In the genomic region with DNA sequence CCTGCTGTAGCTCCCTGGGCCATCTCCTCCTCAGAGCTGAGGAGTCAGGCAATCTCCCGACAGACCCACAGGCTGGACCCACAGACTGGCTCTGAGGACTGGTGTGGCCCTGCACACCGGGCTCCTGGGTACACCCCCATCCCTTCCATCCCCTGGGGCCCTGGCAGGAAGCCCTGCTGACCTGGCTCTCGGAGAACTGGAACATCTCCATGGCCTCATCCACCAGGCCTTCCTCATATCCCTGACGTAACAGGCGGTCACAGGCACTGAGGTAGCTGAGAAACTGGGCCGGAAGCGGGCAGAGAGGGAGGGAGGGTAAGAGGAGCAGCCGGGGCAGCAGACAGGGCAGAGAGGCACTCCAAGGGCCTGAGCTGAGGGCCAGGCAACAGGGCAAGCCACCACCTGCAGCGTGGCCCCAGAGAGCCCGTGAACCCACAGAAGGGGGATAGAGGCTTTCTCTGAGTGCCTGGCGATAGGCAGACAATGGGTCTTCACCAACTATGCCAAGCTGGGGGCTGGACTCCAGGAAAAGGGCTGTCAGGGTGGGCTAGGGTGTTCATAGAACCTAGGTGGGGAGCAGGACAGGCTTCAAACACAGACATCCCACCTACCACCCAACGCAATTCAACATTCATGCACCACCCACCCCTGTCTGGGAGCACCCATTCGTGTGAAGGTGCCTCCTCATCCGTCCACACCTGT, we compare ENCODE assay signal across 20 cellular contexts. TPM values are rescaled to one million over a fixed set of nuclear protein-coding genes. Genes with fewer than 3 reads are reported as not detected.
DNase-seq lines count a peak whose midpoint lies in the region; ATAC-seq and TF ChIP-seq lines count a peak whose summit lies in the region.
"Had no signal": no experiment of that assay in that cellular context is flagged by ENCODE, and none has a peak within 500 bp of the region (broad histone marks: within the 10 kb centered on the region; RNA-seq: fewer than 3 reads in every experiment).

No MANE protein-coding gene starts in this region.

- H3K4me1 Mint-ChIP-seq in GM23338, result peaks cover under 1% of the 10 kb centered on the region; the same call in 2 of the 3 replicates
- H3K4me1 Mint-ChIP-seq: memory B cell had no signal

- no peaks in the 10 kb centered on the region for H3K9me2 ChIP-seq in GM23338 (ENCODE audit: insufficient read depth)

- DNase-seq in GM23338 (ENCODE audit: low spot score), result no peak
- DNase-seq in amniotic epithelial cell (ENCODE audit: low read depth), result peak; percentile 84
- peak; percentile 49 for DNase-seq in left cardiac atrium
- no peak for DNase-seq in prostate gland (ENCODE audit: low spot score)
- no peak for DNase-seq in GF-D8 (lab: John Stamatoyannopoulos, UW)
- DNase-seq in NCI-H510A (lab: John Stamatoyannopoulos, UW), result no peak
- no peak for DNase-seq in activated CD4-positive, alpha-beta T cell treated with anti-CD3 and anti-CD28 coated beads for 4 hours
- DNase-seq: activated CD4-positive, CD25-positive, alpha-beta regulatory T cell treated with anti-CD3 and anti-CD28 coated beads, Interleukin-2, amount 50 U/mL, for 72 hours; activated gamma-delta T cell treated with Interleukin-2 at 50 U/mL for 16 hours; AML-193; COR-L47; erythroblast; NCI-H1417 treated with DMSO at 0.1 percent for 48 hours; retina; SHP77; stimulated activated CD4-positive, alpha-beta T cell treated with anti-CD3 and anti-CD28 coated beads, Interleukin-1b, Interleukin-23, amount 100 ng/mL, for 48 hours had no signal

- TF ChIP-seq POLR2A in prostate gland (IDR thresholded peaks at IDR 0.05), result no peak

- no peak for TF ChIP-seq CTCF in GM23338 (conservative IDR thresholded peaks at IDR 0.05; ENCODE audit: low read depth in 2 of 2)
- no peak for TF ChIP-seq CTCF in prostate gland (IDR thresholded peaks at IDR 0.05)

- H3K79me2 ChIP-seq in GM23338 (replicated peaks; ENCODE audit: insufficient read depth), result no peaks in the 10 kb centered on the region

- ATAC-seq in GM23338 (no peak), left cardiac atrium (peak; percentile 45 to 57)

- H3K27me3 ChIP-seq in GM23338 (ENCODE audit: insufficient read depth) (no peaks in the 10 kb centered on the region), prostate gland (replicated peaks; ENCODE audit: insufficient read depth) (no peaks in the 10 kb centered on the region)
- H3K27me3 ChIP-seq: neural progenitor cell had no signal

- no peaks in the 10 kb centered on the region for H3K9me3 Mint-ChIP-seq in GM23338
- H3K9me3 Mint-ChIP-seq: dendritic cell treated with granulocyte-macrophage colony-stimulating factor and Interleukin-4, amounts not matched to agents 40 ng/mL and 50 ng/mL, for 4 days; memory B cell; neural progenitor cell had no signal

- H3K36me3 ChIP-seq in GM23338 (ENCODE audit: insufficient read depth) (no peaks in the 10 kb centered on the region), prostate gland (no peaks in the 10 kb centered on the region)
- H3K36me3 ChIP-seq: neural progenitor cell had no signal

- H3K36me3 Mint-ChIP-seq in GM23338 (ENCODE audit: low read depth), result no peaks in the 10 kb centered on the region

- H3K4me3 ChIP-seq in GM23338 (no peak overlapping the region), prostate gland (no peak overlapping the region)
- H3K4me3 ChIP-seq: neural progenitor cell had no signal

- WGBS in prostate gland, result 68% methylated on average over 14 of the region's 14 CpGs

- peaks cover 8% of the 10 kb centered on the region for H3K27me3 Mint-ChIP-seq in GM23338 (ENCODE audit: insufficient read depth, low read depth, poor library complexity)
- H3K27me3 Mint-ChIP-seq: dendritic cell treated with granulocyte-macrophage colony-stimulating factor and Interleukin-4, amounts not matched to agents 40 ng/mL and 50 ng/mL, for 4 days; memory B cell had no signal

- H3K4me1 ChIP-seq in GM23338 (ENCODE audit: insufficient read depth), result no peaks in the 10 kb centered on the region
- H3K4me1 ChIP-seq in prostate gland (replicated peaks), result no peaks in the 10 kb centered on the region

- H2AFZ ChIP-seq in GM23338, result no peak overlapping the region
- H2AFZ ChIP-seq: neural progenitor cell had no signal

- H3K27ac Mint-ChIP-seq in GM23338, result 0 out of 2 replicates have a peak overlapping the region, but pooled peaks have one; percentile 16
- H3K27ac Mint-ChIP-seq: dendritic cell treated with granulocyte-macrophage colony-stimulating factor and Interleukin-4, amounts not matched to agents 40 ng/mL and 50 ng/mL, for 4 days had no signal

- H3K27ac ChIP-seq in GM23338 (ENCODE audit: low read depth), result no peak overlapping the region
- H3K27ac ChIP-seq in prostate gland, result peak overlapping the region; percentile 47 to 53
- H3K27ac ChIP-seq: neural progenitor cell had no signal

- no peak overlapping the region for H3K4me2 ChIP-seq in GM23338
- H3K4me2 ChIP-seq: neural progenitor cell had no signal

- H3F3A ChIP-seq in GM23338 (replicated peaks; ENCODE audit: low read depth), result no peaks in the 10 kb centered on the region

- intact Hi-C loops in left cardiac atrium (cut with DNase I) (no loop called here), prostate gland (cut with DNase I) (no loop called here)

- H3K9me3 ChIP-seq in prostate gland, result no peaks in the 10 kb centered on the region

- H4K20me1 ChIP-seq in GM23338 (replicated peaks; ENCODE audit: insufficient read depth), result no peaks in the 10 kb centered on the region

- no peak overlapping the region for H3K4me3 Mint-ChIP-seq in GM23338
- H3K4me3 Mint-ChIP-seq: dendritic cell treated with granulocyte-macrophage colony-stimulating factor and Interleukin-4, amounts not matched to agents 40 ng/mL and 50 ng/mL, for 4 days; memory B cell; neural progenitor cell had no signal

TF ChIP-seq in GM23338, 12 proteins besides CTCF, POLR2A, EP300 and RAD21 (continues in another document):
- TF ChIP-seq EZH2 (IDR thresholded peaks at IDR 0.05; ENCODE audit: low read depth, unreplicated experiment) (no peak), CREB1 (CRISPR knock-in tag; IDR thresholded peaks at IDR 0.05; ENCODE audit: low read depth) (no peak), ZNF114 (CRISPR knock-in tag; IDR thresholded peaks at IDR 0.05) (no peak), JUNB (IDR thresholded peaks at IDR 0.05; ENCODE audit: unreplicated experiment) (no peak), NANOG (IDR thresholded peaks at IDR 0.05; ENCODE audit: borderline replicate concordance) (no peak)
- TF ChIP-seq, protein P1, sequence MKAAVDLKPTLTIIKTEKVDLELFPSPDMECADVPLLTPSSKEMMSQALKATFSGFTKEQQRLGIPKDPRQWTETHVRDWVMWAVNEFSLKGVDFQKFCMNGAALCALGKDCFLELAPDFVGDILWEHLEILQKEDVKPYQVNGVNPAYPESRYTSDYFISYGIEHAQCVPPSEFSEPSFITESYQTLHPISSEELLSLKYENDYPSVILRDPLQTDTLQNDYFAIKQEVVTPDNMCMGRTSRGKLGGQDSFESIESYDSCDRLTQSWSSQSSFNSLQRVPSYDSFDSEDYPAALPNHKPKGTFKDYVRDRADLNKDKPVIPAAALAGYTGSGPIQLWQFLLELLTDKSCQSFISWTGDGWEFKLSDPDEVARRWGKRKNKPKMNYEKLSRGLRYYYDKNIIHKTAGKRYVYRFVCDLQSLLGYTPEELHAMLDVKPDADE (IDR thresholded peaks at IDR 0.05), result no peak

RNA-seq across cellular contexts. Expression of a gene that starts 17.9 kb away (rescaled TPM):
- total RNA-seq in GM23338 (2014; rRNA removed; shearing (Covaris generic)), result not detected in 2 replicates
- 0.09 TPM in 1 of 2 replicates, not detected in the other for polyA plus RNA-seq in GM23338 (2016; fragmentation: Nextera tagmentation; extraction: Ambion mirVana)
- total RNA-seq in left cardiac atrium, result 1 to 10 TPM; 2.6 to 5.2 TPM
- under 1 TPM in 1 of 2 donors, not detected in 1; 0.57 TPM for total RNA-seq in prostate gland
- total RNA-seq: astrocyte had no signal

RNA-seq across cellular contexts. Expression of a gene that starts 20.6 kb away (rescaled TPM):
- total RNA-seq in GM23338 (2014; rRNA removed; shearing (Covaris generic)), result 1.4 and 1.5 TPM in 2 replicates
- polyA plus RNA-seq in GM23338 (2016; fragmentation: Nextera tagmentation; extraction: Ambion mirVana), result 0.47 and 0.53 TPM in 2 replicates
- total RNA-seq in left cardiac atrium (1 to 10 TPM; 2.1 to 2.9 TPM), prostate gland (1 to 10 TPM; 1.9 to 8.5 TPM)

RNA-seq across cellular contexts. Expression of a gene that starts 26.7 kb away (rescaled TPM):
- total RNA-seq in GM23338 (2014; rRNA removed; shearing (Covaris generic)), result 20.1 and 27.7 TPM in 2 replicates
- 4.5 and 5.4 TPM in 2 replicates for polyA plus RNA-seq in GM23338 (2016; fragmentation: Nextera tagmentation; extraction: Ambion mirVana)
- 10 to 100 TPM; 53.3 to 63.3 TPM for total RNA-seq in left cardiac atrium
- 100 to 1,000 TPM in 1 of 2 donors, 10 to 100 TPM in 1; 56.3 to 124 TPM for total RNA-seq in prostate gland

RNA-seq across cellular contexts. Expression of a gene that starts 39.2 kb away (rescaled TPM):
- total RNA-seq in GM23338 (2014; rRNA removed; shearing (Covaris generic)), result 16.5 and 21.2 TPM in 2 replicates
- 16.8 and 18.9 TPM in 2 replicates for polyA plus RNA-seq in GM23338 (2016; fragmentation: Nextera tagmentation; extraction: Ambion mirVana)
- total RNA-seq in left cardiac atrium, result 10 to 100 TPM; 15.7 to 19.3 TPM
- total RNA-seq in prostate gland, result 10 to 100 TPM; 30.8 to 43.6 TPM

RNA-seq across cellular contexts. Expression of a gene that starts 49.3 kb away (rescaled TPM):
- total RNA-seq in GM23338 (2014; rRNA removed; shearing (Covaris generic)), result not detected in 2 replicates
- polyA plus RNA-seq in GM23338 (2016; fragmentation: Nextera tagmentation; extraction: Ambion mirVana), result not detected in 2 replicates
- total RNA-seq in left cardiac atrium (not detected), prostate gland (under 1 TPM in 1 of 2 donors, not detected in 1; 0.68 TPM)
- total RNA-seq: astrocyte had no signal

Comparison
In these comparisons a context has a peak if more than half of its experiments do, and no peak if none do; other contexts are left out.
1. DNase-seq: peak in amniotic epithelial cell (single experiment) and left cardiac atrium (single experiment); none in GM23338 (single experiment), prostate gland (single experiment), GF-D8 (single experiment), NCI-H510A (single experiment) and activated CD4-positive, alpha-beta T cell treated with anti-CD3 and anti-CD28 coated beads for 4 hours (0 of 2).